In the genomic region with DNA sequence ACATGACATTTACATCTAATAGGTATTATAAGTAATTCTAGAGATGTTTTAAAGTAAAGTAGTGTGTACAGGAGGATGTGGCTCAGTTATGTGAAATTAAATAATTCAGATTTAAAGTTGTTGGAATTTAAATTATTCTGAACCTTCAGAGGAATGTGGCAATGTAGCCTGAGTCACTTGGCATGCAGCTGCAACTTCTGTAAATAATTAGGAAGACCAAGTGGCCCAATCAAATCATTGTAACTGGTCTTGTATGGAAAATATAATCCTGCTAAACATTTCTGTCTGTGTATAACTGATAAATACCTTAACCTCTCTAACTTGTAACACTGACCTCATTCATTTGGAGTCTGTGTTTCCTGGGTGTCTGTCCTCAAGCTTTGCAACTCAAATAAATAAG, we compare ENCODE assay signal across 20 cellular contexts.
DNase-seq lines count a peak whose midpoint lies in the region; ATAC-seq and TF ChIP-seq lines count a peak whose summit lies in the region.
"Had no signal": no experiment of that assay in that cellular context is flagged by ENCODE, and none has a peak within 500 bp of the region (broad histone marks: within the 10 kb centered on the region; RNA-seq: fewer than 3 reads in every experiment).

No MANE protein-coding gene starts in this region.

- ATAC-seq in GM23338, result no peak
- no peak for ATAC-seq in HG03571 (IDR thresholded peaks at IDR 0.05; ENCODE audit: unreplicated experiment)
- ATAC-seq in Right ventricle myocardium superior (ENCODE audit: poor library complexity), result no peak
- no peak for ATAC-seq in activated CD8-positive, alpha-beta T cell treated with anti-CD3 and anti-CD28 coated beads, Interleukin-2, amount 10 ng/mL, durations not matched to agents 7 days and 5 days
- ATAC-seq: Panc1 had no signal

- H3F3A ChIP-seq in GM23338 (replicated peaks; ENCODE audit: low read depth), result no peaks in the 10 kb centered on the region

- peaks cover 7% of the 10 kb centered on the region; the same call in 2 of the 3 replicates for H3K9me3 Mint-ChIP-seq in GM23338
- no peaks in the 10 kb centered on the region for H3K9me3 Mint-ChIP-seq in activated CD8-positive, alpha-beta T cell treated with anti-CD3 and anti-CD28 coated beads, Interleukin-2, amount 10 ng/mL, durations not matched to agents 7 days and 5 days (ENCODE audit: insufficient read depth)

- no peak overlapping the region for H3K4me3 Mint-ChIP-seq in GM23338
- no peak overlapping the region for H3K4me3 Mint-ChIP-seq in activated CD8-positive, alpha-beta T cell treated with anti-CD3 and anti-CD28 coated beads, Interleukin-2, amount 10 ng/mL, durations not matched to agents 7 days and 5 days

- H3K4me1 ChIP-seq in GM23338 (ENCODE audit: insufficient read depth), result no peaks in the 10 kb centered on the region
- H3K4me1 ChIP-seq: BLaER1 treated with 17β-estradiol and CSF1 and Interleukin-3, amounts not matched to agents 10 nM and 100 nM; tibial nerve had no signal

- no peak overlapping the region for H2AFZ ChIP-seq in GM23338

- DNase-seq in AG08396 (ENCODE audit: low spot score) (peak; percentile 5), GM23338 (ENCODE audit: low spot score) (peak; percentile 0), astrocyte of the spinal cord (ENCODE audit: low read depth, low spot score) (peak; percentile 29), iris pigment epithelial cell (ENCODE audit: low read depth) (peak; percentile 65), Right ventricle myocardium superior (no peak)
- no peak for DNase-seq in activated CD4-positive, alpha-beta T cell treated with anti-CD3 and anti-CD28 coated beads for 48 hours
- DNase-seq in activated CD8-positive, alpha-beta T cell treated with anti-CD3 and anti-CD28 coated beads, Interleukin-2, amount 10 ng/mL, durations not matched to agents 7 days and 5 days, result no peak
- DNase-seq: activated CD4-positive, CD25-positive, alpha-beta regulatory T cell; activated gamma-delta T cell; aorta; DND-41; midbrain; NCI-H2029 treated with DMSO at 0.1 percent for 48 hours; NCI-H748 treated with DMSO at 0.1 percent for 48 hours; stimulated activated CD4-positive, alpha-beta T cell treated with anti-CD3 and anti-CD28 coated beads, Interleukin-4, amount 100 ng/mL, for 24 hours had no signal

- POLR2A ChIA-PET in activated CD8-positive, alpha-beta T cell treated with anti-CD3 and anti-CD28 coated beads, Interleukin-2, amount 10 ng/mL, durations not matched to agents 7 days and 5 days (lab: Charles Lee), result no interaction called here

- H4K20me1 ChIP-seq in GM23338 (replicated peaks; ENCODE audit: insufficient read depth), result no peaks in the 10 kb centered on the region
- H4K20me1 ChIP-seq: BLaER1 treated with 17β-estradiol and CSF1 and Interleukin-3, amounts not matched to agents 10 nM and 100 nM had no signal

- no peak overlapping the region for H3K27ac ChIP-seq in GM23338 (ENCODE audit: low read depth)
- H3K27ac ChIP-seq: BLaER1 treated with 17β-estradiol and CSF1 and Interleukin-3, amounts not matched to agents 10 nM and 100 nM; neutrophil; tibial nerve had no signal

- intact Hi-C loops in Right ventricle myocardium superior (cut with DNase I), result no loop called here

- no peaks in the 10 kb centered on the region for H3K9me2 ChIP-seq in GM23338 (ENCODE audit: insufficient read depth)

- H3K27me3 Mint-ChIP-seq in GM23338 (ENCODE audit: insufficient read depth, low read depth, poor library complexity), result no peaks in the 10 kb centered on the region
- H3K27me3 Mint-ChIP-seq in activated CD8-positive, alpha-beta T cell treated with anti-CD3 and anti-CD28 coated beads, Interleukin-2, amount 10 ng/mL, durations not matched to agents 7 days and 5 days (ENCODE audit: low read depth), result no peaks in the 10 kb centered on the region

- H3K4me2 ChIP-seq in GM23338, result no peak overlapping the region
- H3K4me2 ChIP-seq: BLaER1 treated with 17β-estradiol and CSF1 and Interleukin-3, amounts not matched to agents 10 nM and 100 nM had no signal

- in situ Hi-C loops in astrocyte of the spinal cord (cut with HindIII; ENCODE audit: low sequenced_read_pairs), result no loop called here

- H3K36me3 ChIP-seq in GM23338 (ENCODE audit: insufficient read depth), result no peaks in the 10 kb centered on the region
- H3K36me3 ChIP-seq: BLaER1 treated with 17β-estradiol and CSF1 and Interleukin-3, amounts not matched to agents 10 nM and 100 nM; neutrophil; tibial nerve had no signal

- TF ChIP-seq CTCF in GM23338 (conservative IDR thresholded peaks at IDR 0.05; ENCODE audit: low read depth in 2 of 2), result no peak
- TF ChIP-seq CTCF in astrocyte of the spinal cord (IDR thresholded peaks at IDR 0.05; ENCODE audit: low read depth, low read length), result no peak

- H3K27me3 ChIP-seq in GM23338 (ENCODE audit: insufficient read depth), result no peaks in the 10 kb centered on the region
- H3K27me3 ChIP-seq: neutrophil, tibial nerve had no signal

- H3K4me3 ChIP-seq in GM23338 (no peak overlapping the region), astrocyte of the spinal cord (ENCODE audit: low read depth, low read length) (no peak overlapping the region)
- H3K4me3 ChIP-seq: BLaER1 treated with 17β-estradiol and CSF1 and Interleukin-3, amounts not matched to agents 10 nM and 100 nM; tibial nerve had no signal

- H3K4me1 Mint-ChIP-seq in GM23338, result no peaks in the 10 kb centered on the region
- no peaks in the 10 kb centered on the region for H3K4me1 Mint-ChIP-seq in activated CD8-positive, alpha-beta T cell treated with anti-CD3 and anti-CD28 coated beads, Interleukin-2, amount 10 ng/mL, durations not matched to agents 7 days and 5 days (ENCODE audit: low read depth)

- H3K27ac Mint-ChIP-seq in GM23338, result no peak overlapping the region
- H3K27ac Mint-ChIP-seq in activated CD8-positive, alpha-beta T cell treated with anti-CD3 and anti-CD28 coated beads, Interleukin-2, amount 10 ng/mL, durations not matched to agents 7 days and 5 days, result no peak overlapping the region

- no peaks in the 10 kb centered on the region for H3K79me2 ChIP-seq in GM23338 (replicated peaks; ENCODE audit: insufficient read depth)

- peaks cover 8% of the 10 kb centered on the region; the same call in 2 of the 3 replicates for H3K36me3 Mint-ChIP-seq in GM23338 (ENCODE audit: low read depth)
- H3K36me3 Mint-ChIP-seq in activated CD8-positive, alpha-beta T cell treated with anti-CD3 and anti-CD28 coated beads, Interleukin-2, amount 10 ng/mL, durations not matched to agents 7 days and 5 days (ENCODE audit: low read depth), result no peaks in the 10 kb centered on the region

- CTCF ChIA-PET in activated CD8-positive, alpha-beta T cell treated with anti-CD3 and anti-CD28 coated beads, Interleukin-2, amount 10 ng/mL, durations not matched to agents 7 days and 5 days (lab: Charles Lee), result no interaction called here

TF ChIP-seq in GM23338, 12 proteins besides CTCF, POLR2A, EP300 and RAD21:
- TF ChIP-seq NANOG (IDR thresholded peaks at IDR 0.05; ENCODE audit: borderline replicate concordance) (no peak), STAT1 (IDR thresholded peaks at IDR 0.05; ENCODE audit: unreplicated experiment) (no peak)

Comparison
In these comparisons a context has a peak if more than half of its experiments do, and no peak if none do; other contexts are left out.
1. DNase-seq: peak in AG08396 (single experiment), GM23338 (single experiment), astrocyte of the spinal cord (single experiment) and iris pigment epithelial cell (single experiment); none in activated CD4-positive, alpha-beta T cell treated with anti-CD3 and anti-CD28 coated beads for 48 hours (single experiment), Right ventricle myocardium superior (single experiment) and activated CD8-positive, alpha-beta T cell treated with anti-CD3 and anti-CD28 coated beads, Interleukin-2, amount 10 ng/mL, durations not matched to agents 7 days and 5 days (single experiment).